Comparison of ENCODE assay signal across 11 cellular contexts in genomic region chr21:46424062-46424591, GRCh38. TPM values are rescaled to one million over a fixed set of nuclear protein-coding genes. Genes with fewer than 3 reads are reported as not detected.
DNase-seq lines count a peak whose midpoint lies in the region; ATAC-seq and FAIRE-seq lines count a peak whose summit lies in the region.
"Had no signal": no experiment of that assay in that cellular context is flagged by ENCODE, and none has a peak within 500 bp of the region (broad histone marks: within the 10 kb centered on the region; RNA-seq: fewer than 3 reads in every experiment).

No MANE protein-coding gene starts in this region.

- ATAC-seq in activated CD4-positive, CD25-positive, alpha-beta regulatory T cell treated with anti-CD3 and anti-CD28 coated beads, Interleukin-2, amount 50 U/mL, for 24 hours, result peak; percentile 5 to 27
- ATAC-seq in T-helper 17 cell (peak; percentile 46), GM21723 (IDR thresholded peaks at IDR 0.05; ENCODE audit: unreplicated experiment) (no peak), HG03159 (IDR thresholded peaks at IDR 0.05; ENCODE audit: unreplicated experiment) (no peak)

- peak overlapping the region; percentile 22 to 32 for H3K27ac ChIP-seq in small intestine (ENCODE audit: low read depth in 1 of 2, low read length in 1 of 2)
- H3K27ac ChIP-seq: A549, cardiac muscle cell had no signal

- H3K27ac Mint-ChIP-seq in T-helper 17 cell, result peak overlapping the region; percentile 51

- H3K4me1 Mint-ChIP-seq in T-helper 17 cell, result peaks cover 12% of the 10 kb centered on the region

- no peak for FAIRE-seq in small intestine (lab: Jason Lieb, UNC)
- FAIRE-seq: A549 had no signal

- no peak overlapping the region for H3K4me3 Mint-ChIP-seq in T-helper 17 cell

- H3K4me3 ChIP-seq in small intestine (ENCODE audit: low read depth in 1 of 2, low read length in 2 of 2), result no peak overlapping the region
- H3K4me3 ChIP-seq: A549, cardiac muscle cell had no signal

- no peaks in the 10 kb centered on the region for H3K4me1 ChIP-seq in small intestine (ENCODE audit: control insufficient read depth in 2 of 2, insufficient read depth in 1 of 2, low read depth in 1 of 2, low read length in 1 of 2)
- H3K4me1 ChIP-seq: A549 had no signal

- H3K36me3 ChIP-seq in small intestine (ENCODE audit: control insufficient read depth in 2 of 2, insufficient read depth in 2 of 2, low read length in 2 of 2), result peaks cover 6 to 9% of the 10 kb centered on the region in 2 donors
- H3K36me3 ChIP-seq: cardiac muscle cell had no signal

- no peaks in the 10 kb centered on the region for H3K27me3 Mint-ChIP-seq in T-helper 17 cell

- H3K27me3 ChIP-seq in small intestine (ENCODE audit: control insufficient read depth in 2 of 2, insufficient read depth in 2 of 2, low read length in 2 of 2), result no peaks in the 10 kb centered on the region
- H3K27me3 ChIP-seq: cardiac muscle cell had no signal

- H3K9me3 ChIP-seq in T-helper 17 cell (ENCODE audit: control insufficient read depth, low read length, poor library complexity, severe bottlenecking) (no peaks in the 10 kb centered on the region), small intestine (ENCODE audit: control insufficient read depth, low read depth) (no peaks in the 10 kb centered on the region)
- H3K9me3 ChIP-seq: A549 had no signal

- H3K36me3 Mint-ChIP-seq in T-helper 17 cell (ENCODE audit: low read depth), result peaks cover 2% of the 10 kb centered on the region

- WGBS in small intestine, 3 donors, result 80 to 91% (median 80%) methylated on average over 11 to 15 of the region's 15 CpGs

- no peak for DNase-seq in activated CD4-positive, CD25-positive, alpha-beta regulatory T cell (lab: John Stamatoyannopoulos, UW)
- no peak for DNase-seq in T-helper 17 cell
- peak; percentile 37 for DNase-seq in effector CD8-positive, alpha-beta T cell (lab: John Stamatoyannopoulos, UW)
- DNase-seq in small intestine, result no peak
- no peak for DNase-seq in hippocampal formation (lab: John Stamatoyannopoulos, UW)
- DNase-seq: NCI-H1417 had no signal

RNA-seq across cellular contexts. Expression of gene DIP2A, which starts 34.6 kb away (rescaled TPM):
- total RNA-seq in T-helper 17 cell, result 10 to 100 TPM; 74.2 to 85.8 TPM
- polyA plus RNA-seq in small intestine, result 10 to 100 TPM; 13.8 to 27.3 (median 18.4) TPM

Comparison
In these comparisons a context has a peak if more than half of its experiments do, and no peak if none do; other contexts are left out.
1. ATAC-seq: peak in activated CD4-positive, CD25-positive, alpha-beta regulatory T cell treated with anti-CD3 and anti-CD28 coated beads, Interleukin-2, amount 50 U/mL, for 24 hours (2 of 2) and T-helper 17 cell (single experiment); none in GM21723 (single experiment) and HG03159 (single experiment).